ENCODE assay signal across 8 cellular contexts in genomic region chr12:50504798-50505385, GRCh38. TPM values are rescaled to one million over a fixed set of nuclear protein-coding genes. Genes with fewer than 3 reads are reported as not detected.
DNase-seq lines count a peak whose midpoint lies in the region; ATAC-seq and TF ChIP-seq lines count a peak whose summit lies in the region.

DIP2B (plus strand) TSS chr12:50504985; CDS start chr12:50505141, 156 bp downstream.

- H3K4me1 Mint-ChIP-seq in T-helper 17 cell: peaks cover 42% of the 10 kb centered on the region

- no peaks in the 10 kb centered on the region for H3K36me3 ChIP-seq in prostate gland

- H3K4me3 ChIP-seq in prostate gland: peak within 1 kb of the TSS; percentile 71 to 79

- H3K36me3 Mint-ChIP-seq in T-helper 17 cell (ENCODE audit: low read depth): no peaks in the 10 kb centered on the region

- peak; percentile 85 for TF ChIP-seq POLR2A in prostate gland (IDR thresholded peaks at IDR 0.05)

- no peaks in the 10 kb centered on the region for H3K27me3 ChIP-seq in prostate gland (replicated peaks; ENCODE audit: insufficient read depth)

- WGBS in prostate gland: 0% methylated on average over 68 of the region's 68 CpGs

- ATAC-seq in HG02884 (IDR thresholded peaks at IDR 0.05; ENCODE audit: unreplicated experiment): peak; percentile 53
- ATAC-seq in T-helper 17 cell: peak; percentile 96
- ATAC-seq in left ventricle myocardium superior: peak; percentile 95

- DNase-seq in GM13977 (ENCODE audit: low spot score) (peak; percentile 89), NCI-H1694 (lab: John Stamatoyannopoulos, UW) (peak; percentile 89), T-helper 17 cell (peak; percentile 92 to 96 (median 93)), amygdala (lab: John Stamatoyannopoulos, UW) (peak; percentile 54 to 95 (median 85)), left ventricle myocardium superior (peak; percentile 98), prostate gland (ENCODE audit: low spot score) (peak; percentile 94), ureter (ENCODE audit: low spot score) (peak; percentile 97)

- TF ChIP-seq CTCF in GM13977 (IDR thresholded peaks at IDR 0.05; ENCODE audit: extremely low read depth, insufficient read depth, missing control alignments) (peak; percentile 96), prostate gland (IDR thresholded peaks at IDR 0.05) (peak; percentile 90 to 98 (median 97))

- in situ Hi-C loops in GM13977 (cut with MboI; ENCODE audit: low pct_unique_long_range_greater_than_20kb, low sequenced_read_pairs, unreplicated experiment): loop anchor here (10.0 to 25.0 kb wide), 2 partner anchors 130 to 832 kb away; partner anchors contain the start of gene CELA1

- H3K9me3 ChIP-seq in T-helper 17 cell (ENCODE audit: control insufficient read depth, low read length, poor library complexity, severe bottlenecking) (no peaks in the 10 kb centered on the region), prostate gland (no peaks in the 10 kb centered on the region)

- H3K4me1 ChIP-seq in prostate gland (replicated peaks): peaks cover 5% of the 10 kb centered on the region

- intact Hi-C loops in left ventricle myocardium superior (cut with micrococcal nuclease): loop anchor here (2.0 kb wide), 1 partner anchor 134 kb away; no protein-coding TSS in a partner anchor
- intact Hi-C loops in prostate gland (cut with DNase I): loop anchor here (1.0 to 10.0 kb wide), 4 partner anchors 70 to 482 kb away; no protein-coding TSS in a partner anchor

- H3K27me3 Mint-ChIP-seq in T-helper 17 cell: no peaks in the 10 kb centered on the region

- peak within 1 kb of the TSS; percentile 92 to 95 for H3K27ac ChIP-seq in prostate gland

- peak within 1 kb of the TSS; percentile 92 for H3K27ac Mint-ChIP-seq in T-helper 17 cell

- peak within 1 kb of the TSS; percentile 95 for H3K4me3 Mint-ChIP-seq in T-helper 17 cell

RNA-seq across cellular contexts. Expression of gene DIP2B, which starts in this region (rescaled TPM):
- 10 to 100 TPM; 22.8 to 31.0 TPM for total RNA-seq in T-helper 17 cell
- 11.4 TPM for total RNA-seq in left ventricle myocardium superior
- total RNA-seq in prostate gland: 10 to 100 TPM; 23.2 to 56.3 TPM
- 27.0 TPM for total RNA-seq in ureter

Comparison
In these comparisons a context has a peak if more than half of its experiments do, and no peak if none do; other contexts are left out.
1. Peak in every context shown above with its lines: DNase-seq, ATAC-seq, H3K4me3 ChIP-seq and H3K27ac ChIP-seq.